13 cellular contexts compared by ENCODE assay signal in the genomic region with DNA sequence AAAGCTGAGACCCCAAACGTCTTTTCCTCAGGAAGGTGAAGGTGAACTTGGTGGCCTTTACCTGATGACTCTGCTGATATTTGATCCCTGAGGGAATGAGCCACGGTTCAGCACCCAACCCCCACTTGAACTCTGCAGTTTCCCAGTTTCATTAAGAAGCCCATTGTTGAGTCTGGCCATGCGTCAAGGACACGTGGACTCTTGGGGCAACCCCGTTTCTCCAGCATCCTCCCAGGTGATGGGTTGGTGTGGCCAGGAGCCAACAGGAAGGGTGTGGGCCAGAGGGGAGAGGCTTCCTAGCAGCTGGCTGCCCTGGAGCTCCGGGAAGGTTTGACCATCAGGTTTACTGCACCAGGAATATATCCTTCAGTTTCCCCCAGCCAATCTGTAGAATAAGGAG. TPM values are rescaled to one million over a fixed set of nuclear protein-coding genes. Genes with fewer than 3 reads are reported as not detected.
DNase-seq lines count a peak whose midpoint lies in the region; ATAC-seq and TF ChIP-seq lines count a peak whose summit lies in the region.
"Had no signal": no experiment of that assay in that cellular context is flagged by ENCODE, and none has a peak within 500 bp of the region (broad histone marks: within the 10 kb centered on the region; RNA-seq: fewer than 3 reads in every experiment).

No MANE protein-coding gene starts in this region.

- H3K9me3 Mint-ChIP-seq in activated T-helper 17 cell treated with anti-CD3 and anti-CD28 coated beads, Interleukin-2, amount 50 U/mL, for 72 hours = no peaks in the 10 kb centered on the region
- H3K9me3 Mint-ChIP-seq: activated CD4-positive, alpha-beta memory T cell treated with anti-CD3 and anti-CD28 coated beads for 36 hours had no signal

- no peak overlapping the region for H3K27ac ChIP-seq in heart left ventricle

- intact Hi-C loops in heart left ventricle (cut with DNase I) (loop anchor here in 1 of 10 donors (10.0 kb wide), 1 partner anchor 213 kb away; no protein-coding TSS in a partner anchor), left cardiac atrium (cut with DNase I) (no loop called here)

- H3K27ac Mint-ChIP-seq in activated T-helper 17 cell treated with anti-CD3 and anti-CD28 coated beads, Interleukin-2, amount 50 U/mL, for 72 hours = no peak overlapping the region
- H3K27ac Mint-ChIP-seq: activated CD4-positive, alpha-beta memory T cell treated with anti-CD3 and anti-CD28 coated beads for 36 hours; stimulated activated memory B cell treated with anti-CD40 and anti-IgM and Interleukin-4, amounts not matched to agents 10 μg/mL and 1 μg/mL and 100 μg/mL, for 72 hours had no signal

- H3K4me1 Mint-ChIP-seq in activated T-helper 17 cell treated with anti-CD3 and anti-CD28 coated beads, Interleukin-2, amount 50 U/mL, for 72 hours = no peaks in the 10 kb centered on the region
- H3K4me1 Mint-ChIP-seq: stimulated activated memory B cell treated with anti-CD40 and anti-IgM and Interleukin-4, amounts not matched to agents 10 μg/mL and 1 μg/mL and 100 μg/mL, for 72 hours had no signal

- H3K36me3 ChIP-seq in heart left ventricle = no peaks in the 10 kb centered on the region

- DNase-seq in heart left ventricle (peak in 2 of 5 donors; percentile 27 to 49), left cardiac atrium (no peak), SW480 (ENCODE audit: low spot score) (peak; percentile 95), kidney glomerular epithelial cell (lab: John Stamatoyannopoulos, UW) (peak; percentile 58), ureter (ENCODE audit: low spot score) (peak; percentile 70), EL (no peak), GDM1 (lab: John Stamatoyannopoulos, UW) (no peak)
- DNase-seq: activated CD4-positive, alpha-beta memory T cell treated with anti-CD3 and anti-CD28 coated beads for 36 hours; aorta; OCI-M1 had no signal

- TF ChIP-seq POLR2A in heart left ventricle (IDR thresholded peaks at IDR 0.05) = no peak

- no peak for TF ChIP-seq CTCF in heart left ventricle (IDR thresholded peaks at IDR 0.05)

- peaks cover 0 to 8% (median 0%) of the 10 kb centered on the region in 12 donors for H3K4me1 ChIP-seq in heart left ventricle

- no peak overlapping the region for H3K4me3 Mint-ChIP-seq in activated T-helper 17 cell treated with anti-CD3 and anti-CD28 coated beads, Interleukin-2, amount 50 U/mL, for 72 hours
- H3K4me3 Mint-ChIP-seq: activated CD4-positive, alpha-beta memory T cell treated with anti-CD3 and anti-CD28 coated beads for 36 hours; stimulated activated memory B cell treated with anti-CD40 and anti-IgM and Interleukin-4, amounts not matched to agents 10 μg/mL and 1 μg/mL and 100 μg/mL, for 72 hours had no signal

- H3K36me3 Mint-ChIP-seq in activated T-helper 17 cell treated with anti-CD3 and anti-CD28 coated beads, Interleukin-2, amount 50 U/mL, for 72 hours (ENCODE audit: low read depth) = no peaks in the 10 kb centered on the region
- H3K36me3 Mint-ChIP-seq: activated CD4-positive, alpha-beta memory T cell treated with anti-CD3 and anti-CD28 coated beads for 36 hours; stimulated activated memory B cell treated with anti-CD40 and anti-IgM and Interleukin-4, amounts not matched to agents 10 μg/mL and 1 μg/mL and 100 μg/mL, for 72 hours had no signal

- H3K27me3 Mint-ChIP-seq in activated T-helper 17 cell treated with anti-CD3 and anti-CD28 coated beads, Interleukin-2, amount 50 U/mL, for 72 hours = no peaks in the 10 kb centered on the region

- no peaks in the 10 kb centered on the region for H3K27me3 ChIP-seq in heart left ventricle

- no peak overlapping the region for H3K4me3 ChIP-seq in heart left ventricle
- H3K4me3 ChIP-seq: smooth muscle cell had no signal

- 32 to 63% (median 36%) methylated on average over 6 of the region's 6 CpGs for WGBS in heart left ventricle, 4 donors

- ATAC-seq in heart left ventricle = peak; percentile 20 to 80 (median 44)
- no peak for ATAC-seq in left cardiac atrium
- ATAC-seq in activated T-helper 17 cell treated with anti-CD3 and anti-CD28 coated beads, Interleukin-2, amount 50 U/mL, for 72 hours (replicated peaks) = no peak
- ATAC-seq: stimulated activated memory B cell treated with anti-CD40 and anti-IgM and Interleukin-4, amounts not matched to agents 10 μg/mL and 1 μg/mL and 100 μg/mL, for 72 hours had no signal

- H3K9me3 ChIP-seq in heart left ventricle = peaks cover 0 to 2% (median 0%) of the 10 kb centered on the region in 12 donors

RNA-seq across cellular contexts. Expression of a gene that starts 59.5 kb away (rescaled TPM):
- 10 to 100 TPM; 10.4 to 22.0 (median 11.8) TPM for total RNA-seq in heart left ventricle
- 10 to 100 TPM in 1 of 2 donors, 1 to 10 TPM in 1; 3.7 to 14.0 TPM for polyA plus RNA-seq in heart left ventricle
- 10 to 100 TPM; 14.3 to 17.7 TPM for total RNA-seq in left cardiac atrium
- total RNA-seq in ureter = 19.3 TPM
- total RNA-seq in activated T-helper 17 cell treated with anti-CD3 and anti-CD28 coated beads, Interleukin-2, amount 50 U/mL, for 72 hours = 10 to 100 TPM; 19.3 to 19.6 TPM

Comparison
In these comparisons a context has a peak if more than half of its experiments do, and no peak if none do; other contexts are left out.
1. ATAC-seq: peak in heart left ventricle (4 of 4); none in left cardiac atrium (0 of 2) and activated T-helper 17 cell treated with anti-CD3 and anti-CD28 coated beads, Interleukin-2, amount 50 U/mL, for 72 hours (single experiment).
2. DNase-seq: peak in SW480 (single experiment), kidney glomerular epithelial cell (single experiment) and ureter (single experiment); none in left cardiac atrium (single experiment), EL (single experiment) and GDM1 (single experiment).